ENCODE assay signal across 22 cellular contexts in genomic region chr2:178457390-178457886, GRCh38. TPM values are rescaled to one million over a fixed set of nuclear protein-coding genes. Genes with fewer than 3 reads are reported as not detected.
DNase-seq lines count a peak whose midpoint lies in the region; ATAC-seq, FAIRE-seq and TF ChIP-seq lines count a peak whose summit lies in the region.
"Had no signal": no experiment of that assay in that cellular context is flagged by ENCODE, and none has a peak within 500 bp of the region (broad histone marks: within the 10 kb centered on the region; RNA-seq: fewer than 3 reads in every experiment).

No MANE protein-coding gene starts in this region.

- H3K4me3 ChIP-seq in HepG2 (replicated peaks in 1 of 3; ENCODE audit: insufficient read depth in 1 of 3, low read depth in 2 of 3, low read length in 3 of 3) (no peak overlapping the region), right lobe of liver (no peak overlapping the region), astrocyte (ENCODE audit: insufficient read depth, low read depth, low read length) (no peak overlapping the region), mesendoderm (ENCODE audit: low read length) (no peak overlapping the region)
- H3K4me3 ChIP-seq: BLaER1 had no signal

- no peak overlapping the region for H3K4me3 Mint-ChIP-seq in astrocyte (ENCODE audit: unreplicated experiment)
- H3K4me3 Mint-ChIP-seq: B cell; CD4-positive, CD25-positive, alpha-beta regulatory T cell; CD8-positive, alpha-beta T cell; H9 had no signal

- H3K27ac Mint-ChIP-seq in astrocyte (ENCODE audit: unreplicated experiment): peak overlapping the region; percentile 99
- H3K27ac Mint-ChIP-seq: B cell; CD4-positive, CD25-positive, alpha-beta regulatory T cell; CD8-positive, alpha-beta T cell; H9 had no signal

- no peak overlapping the region for H2BK120ac ChIP-seq in mesendoderm (ENCODE audit: low read depth, low read length)

- H3K23ac ChIP-seq in mesendoderm (ENCODE audit: low read length): no peak overlapping the region

- H3K4ac ChIP-seq in mesendoderm (ENCODE audit: low read depth, low read length): no peak overlapping the region

- H3K36me3 Mint-ChIP-seq in astrocyte (ENCODE audit: low read depth, unreplicated experiment): no peaks in the 10 kb centered on the region
- H3K36me3 Mint-ChIP-seq: CD4-positive, CD25-positive, alpha-beta regulatory T cell; CD8-positive, alpha-beta T cell had no signal

- H3K4me1 ChIP-seq in HepG2 (ENCODE audit: insufficient read depth, low read length) (no peaks in the 10 kb centered on the region), right lobe of liver (no peaks in the 10 kb centered on the region), astrocyte (ENCODE audit: insufficient read depth, low read length) (peaks cover 3% of the 10 kb centered on the region), mesendoderm (ENCODE audit: control insufficient read depth, low read depth, low read length) (no peaks in the 10 kb centered on the region)
- H3K4me1 ChIP-seq: BLaER1, Caco-2 had no signal

- H2AK5ac ChIP-seq in mesendoderm (ENCODE audit: low read length): no peak overlapping the region

- H4K8ac ChIP-seq in mesendoderm (ENCODE audit: low read depth, low read length): no peak overlapping the region

- no peak for ATAC-seq in HepG2
- no peak for ATAC-seq in right lobe of liver
- ATAC-seq: CD8-positive, alpha-beta T cell; HCT116 had no signal

- peaks cover 16% of the 10 kb centered on the region for H3K4me1 Mint-ChIP-seq in astrocyte (ENCODE audit: low read depth, unreplicated experiment)
- H3K4me1 Mint-ChIP-seq: B cell had no signal

- H4K5ac ChIP-seq in mesendoderm (ENCODE audit: low read length): no peak overlapping the region

- H3K9me3 Mint-ChIP-seq in astrocyte (ENCODE audit: unreplicated experiment): no peaks in the 10 kb centered on the region
- H3K9me3 Mint-ChIP-seq: CD4-positive, CD25-positive, alpha-beta regulatory T cell; CD8-positive, alpha-beta T cell; H9 had no signal

- TF ChIP-seq CTCF in HepG2 (CRISPR knock-in tag; IDR thresholded peaks at IDR 0.05): no peak
- TF ChIP-seq CTCF in right lobe of liver (IDR thresholded peaks at IDR 0.05): no peak
- no peak for TF ChIP-seq CTCF in astrocyte (IDR thresholded peaks at IDR 0.05; ENCODE audit: insufficient read depth, low read depth, low read length)

- H3K27me3 ChIP-seq in HepG2 (ENCODE audit: control insufficient read depth in 1 of 2, insufficient read depth in 2 of 2, low read length in 2 of 2) (no peaks in the 10 kb centered on the region), right lobe of liver (no peaks in the 10 kb centered on the region), astrocyte (ENCODE audit: insufficient read depth, low read length) (no peaks in the 10 kb centered on the region), mesendoderm (ENCODE audit: insufficient read depth, low read length, poor library complexity) (no peaks in the 10 kb centered on the region)
- H3K27me3 ChIP-seq: BLaER1 had no signal

- H3K9ac ChIP-seq in HepG2 (ENCODE audit: insufficient read depth, low read depth, low read length) (no peak overlapping the region), astrocyte (ENCODE audit: low read length) (no peak overlapping the region), mesendoderm (ENCODE audit: low read length) (no peak overlapping the region)
- H3K9ac ChIP-seq: BLaER1 had no signal

- H3K36me3 ChIP-seq in HepG2 (replicated peaks in 1 of 2; ENCODE audit: control insufficient read depth in 1 of 2, insufficient read depth in 2 of 2, low read length in 2 of 2): no peaks in the 10 kb centered on the region
- H3K36me3 ChIP-seq in right lobe of liver: no peaks in the 10 kb centered on the region
- no peaks in the 10 kb centered on the region for H3K36me3 ChIP-seq in astrocyte (ENCODE audit: insufficient read depth, low read length)
- H3K36me3 ChIP-seq in mesendoderm (ENCODE audit: control insufficient read depth, insufficient read depth, low read length): no peaks in the 10 kb centered on the region

- H3K79me2 ChIP-seq in HepG2 (ENCODE audit: insufficient read depth, low read length) (no peaks in the 10 kb centered on the region), astrocyte (ENCODE audit: insufficient read depth, low read length) (no peaks in the 10 kb centered on the region), mesendoderm (ENCODE audit: control insufficient read depth, insufficient read depth, low read length) (no peaks in the 10 kb centered on the region)

- H2AFZ ChIP-seq in HepG2 (ENCODE audit: low read length): no peak overlapping the region
- H2AFZ ChIP-seq in astrocyte (ENCODE audit: low read depth, low read length): no peak overlapping the region

- intact Hi-C loops in HepG2 (cut with micrococcal nuclease; ENCODE audit: unreplicated experiment): loop anchor here (10.0 kb wide), 1 partner anchor 457 kb away; no protein-coding TSS in a partner anchor
- intact Hi-C loops in right lobe of liver (cut with DNase I): no loop called here

- H3K4me2 ChIP-seq in HepG2 (ENCODE audit: low read depth, low read length) (no peak overlapping the region), astrocyte (ENCODE audit: low read length) (no peak overlapping the region), mesendoderm (ENCODE audit: low read length) (no peak overlapping the region)
- H3K4me2 ChIP-seq: BLaER1 had no signal

- BruUV-seq in HepG2 (replicated peaks; lab: Mats Ljungman, UMichigan): no TSS peak

- H3K18ac ChIP-seq in mesendoderm (ENCODE audit: low read length): no peak overlapping the region

- H3K56ac ChIP-seq in mesendoderm (ENCODE audit: low read length): no peak overlapping the region

- FAIRE-seq in HepG2 (lab: Jason Lieb, UNC) (no peak), astrocyte (lab: Jason Lieb, UNC) (no peak), frontal cortex (lab: Jason Lieb, UNC) (no peak)
- FAIRE-seq: A204.1, GM12891, GM18507 had no signal

- H3K27ac ChIP-seq in HepG2 (ENCODE audit: extremely low read length, insufficient read depth, low read length): no peak overlapping the region
- H3K27ac ChIP-seq in right lobe of liver: no peak overlapping the region
- no peak overlapping the region for H3K27ac ChIP-seq in astrocyte (ENCODE audit: low read depth, low read length)
- no peak overlapping the region for H3K27ac ChIP-seq in mesendoderm (ENCODE audit: low read depth, low read length)
- H3K27ac ChIP-seq: 22Rv1, BLaER1, C4-2B had no signal

- H3K79me1 ChIP-seq in mesendoderm (ENCODE audit: low read length): no peaks in the 10 kb centered on the region

- H2BK15ac ChIP-seq in mesendoderm (replicated peaks; ENCODE audit: low read depth): no peak overlapping the region

- no peak for TF ChIP-seq EP300 in HepG2 (IDR thresholded peaks at IDR 0.05; ENCODE audit: low read depth in 2 of 2, low read length in 2 of 2)
- no peak for TF ChIP-seq EP300 in HepG2 (CRISPR knock-in tag; IDR thresholded peaks at IDR 0.05; ENCODE audit: borderline replicate concordance)

- H2BK5ac ChIP-seq in mesendoderm (ENCODE audit: low read length): no peak overlapping the region

- H4K20me1 ChIP-seq in HepG2 (ENCODE audit: insufficient read depth, low read length) (no peaks in the 10 kb centered on the region), astrocyte (ENCODE audit: insufficient read depth, low read length) (no peaks in the 10 kb centered on the region)
- H4K20me1 ChIP-seq: BLaER1 had no signal

- no peaks in the 10 kb centered on the region for H3K9me3 ChIP-seq in HepG2 (ENCODE audit: low read length)
- no peaks in the 10 kb centered on the region for H3K9me3 ChIP-seq in right lobe of liver
- H3K9me3 ChIP-seq in astrocyte (ENCODE audit: insufficient read depth, low read depth, low read length): no peaks in the 10 kb centered on the region
- H3K9me3 ChIP-seq: BLaER1 had no signal

- CTCF ChIA-PET in HepG2 (lab: Yijun Ruan, JAX; ENCODE audit: low intra/inter-chr PET ratio, low total read pairs): no interaction called here

- no peaks in the 10 kb centered on the region for H3K27me3 Mint-ChIP-seq in astrocyte (ENCODE audit: low read depth, unreplicated experiment)
- H3K27me3 Mint-ChIP-seq: B cell had no signal

- POLR2A ChIA-PET in HepG2 (lab: Yijun Ruan, JAX): no interaction called here

- no peak for TF ChIP-seq POLR2A in HepG2 (IDR thresholded peaks at IDR 0.05; ENCODE audit: insufficient read depth in 1 of 2, low read depth in 2 of 2, low read length in 2 of 2)
- TF ChIP-seq POLR2A in right lobe of liver (IDR thresholded peaks at IDR 0.05): no peak

- DNase-seq in HepG2 (ENCODE audit: low spot score) (no peak), right lobe of liver (no peak), astrocyte (ENCODE audit: low read depth) (no peak), frontal cortex (ENCODE audit: low spot score in 2 of 2) (no peak), NCI-H1436 treated with DMSO at 0.1 percent for 48 hours (lab: John Stamatoyannopoulos, UW) (no peak), mesendoderm (no peak)
- DNase-seq: Caco-2; CD4-positive, CD25-positive, alpha-beta regulatory T cell; CD8-positive, alpha-beta T cell; DMS79; EL; GF-D8; GOT3; H9 had no signal

- TF ChIP-seq RAD21 in HepG2 (CRISPR knock-in tag; IDR thresholded peaks at IDR 0.05): no peak

- in situ Hi-C loops in HepG2 (cut with HindIII; ENCODE audit: extremely low pct_ligation_motif_present, low pct_unique_long_range_greater_than_20kb): no loop called here

- 57% methylated on average over 11 of the region's 11 CpGs for WGBS in HepG2 (ENCODE audit: low lambda C conversion rate)
- 93% methylated on average over 3 of the region's 11 CpGs for WGBS in right lobe of liver (ENCODE audit: insufficient coverage, low coverage, low lambda C conversion rate, missing lambda C conversion rate)
- WGBS in mesendoderm (ENCODE audit: extremely low coverage, insufficient coverage, low lambda C conversion rate): no CpG with 5 or more reads among the region's 11 CpGs

RNA-seq across cellular contexts. Expression of gene PJVK, which starts 6.3 kb away (rescaled TPM):
- 1.1 and 1.2 TPM in 2 replicates for total RNA-seq in HepG2 (2016; rRNA removed; fragmentation: Illumina TruSeq; extraction: Trizol)
- total RNA-seq in HepG2 (2016; cell fraction: cytosol; rRNA removed; fragmentation: Illumina TruSeq; extraction: Trizol; ENCODE audit: low read depth): 0.81 and 2.0 TPM in 2 replicates
- total RNA-seq in HepG2 (2016; cell fraction: insoluble cytoplasmic fraction; rRNA removed; fragmentation: Illumina TruSeq; extraction: Trizol): 0.77 and 1.5 TPM in 2 replicates
- total RNA-seq in HepG2 (2016; cell fraction: membrane; rRNA removed; fragmentation: Illumina TruSeq; extraction: Trizol): 1.1 TPM in 2 replicates
- 3.4 and 4.2 TPM in 2 replicates for total RNA-seq in HepG2 (2016; cell fraction: nucleus; rRNA removed; fragmentation: Illumina TruSeq; extraction: Trizol)
- 2.6 and 3.0 TPM in 2 replicates for polyA plus RNA-seq in HepG2 (2011; rRNA removed)
- polyA plus RNA-seq in HepG2 (2011; cell fraction: cytosol; rRNA removed): 0.51 and 1.1 TPM in 2 replicates
- polyA plus RNA-seq in HepG2 (2011; cell fraction: nucleus; rRNA removed): 6.3 and 6.4 TPM in 2 replicates
- polyA plus RNA-seq in HepG2 (2012): 1.5 and 2.9 TPM in 2 replicates
- 0.46 and 0.58 TPM in 2 replicates for polyA plus RNA-seq in HepG2 (2016; cell fraction: cytosol; fragmentation: Illumina TruSeq; extraction: Trizol; ENCODE audit: low read depth)
- 0.67 and 1.3 TPM in 2 replicates for polyA plus RNA-seq in HepG2 (2016; cell fraction: insoluble cytoplasmic fraction; fragmentation: Illumina TruSeq; extraction: Trizol; ENCODE audit: low read depth)
- polyA plus RNA-seq in HepG2 (2016; cell fraction: membrane; fragmentation: Illumina TruSeq; extraction: Trizol; ENCODE audit: low read depth): 0.48 and 0.77 TPM in 2 replicates
- 7.3 and 8.2 TPM in 2 replicates for polyA plus RNA-seq in HepG2 (2016; cell fraction: nucleus; fragmentation: Illumina TruSeq; extraction: Trizol; ENCODE audit: insufficient read depth, low read depth)
- 1.1 and 1.8 TPM in 2 replicates for polyA minus RNA-seq in HepG2 (2011; rRNA and poly(A)+ RNA removed; ENCODE audit: low replicate concordance)
- 0.35 TPM in 1 of 2 replicates, not detected in the other for polyA minus RNA-seq in HepG2 (2011; cell fraction: cytosol; rRNA and poly(A)+ RNA removed)
- 9.3 and 9.6 TPM in 2 replicates for polyA minus RNA-seq in HepG2 (2011; cell fraction: nucleus; rRNA and poly(A)+ RNA removed)
- total RNA-seq in right lobe of liver: 1 to 10 TPM in 5 of 6 experiments, under 1 TPM in 1; 0.80 to 2.8 (median 1.6) TPM
- total RNA-seq in astrocyte: 2.4 and 3.4 TPM in 2 replicates
- 2.4 TPM for total RNA-seq in frontal cortex
- polyA plus RNA-seq in mesendoderm (2013, experiment 1 of 2): 1.9 TPM
- 1.1 TPM for polyA plus RNA-seq in mesendoderm (2013, experiment 2 of 2)

RNA-seq across cellular contexts. Expression of gene PRKRA, which starts 6.5 kb away (rescaled TPM):
- total RNA-seq in HepG2 (2016; rRNA removed; fragmentation: Illumina TruSeq; extraction: Trizol): 67.6 and 74.7 TPM in 2 replicates
- total RNA-seq in HepG2 (2016; cell fraction: cytosol; rRNA removed; fragmentation: Illumina TruSeq; extraction: Trizol; ENCODE audit: low read depth): 77.3 and 86.7 TPM in 2 replicates
- 64.4 and 73.6 TPM in 2 replicates for total RNA-seq in HepG2 (2016; cell fraction: insoluble cytoplasmic fraction; rRNA removed; fragmentation: Illumina TruSeq; extraction: Trizol)
- total RNA-seq in HepG2 (2016; cell fraction: membrane; rRNA removed; fragmentation: Illumina TruSeq; extraction: Trizol): 113 and 120 TPM in 2 replicates
- total RNA-seq in HepG2 (2016; cell fraction: nucleus; rRNA removed; fragmentation: Illumina TruSeq; extraction: Trizol): 83.1 and 91.6 TPM in 2 replicates
- 47.3 and 53.1 TPM in 2 replicates for polyA plus RNA-seq in HepG2 (2011; rRNA removed)
- 39.9 and 48.4 TPM in 2 replicates for polyA plus RNA-seq in HepG2 (2011; cell fraction: cytosol; rRNA removed)
- 41.7 and 45.8 TPM in 2 replicates for polyA plus RNA-seq in HepG2 (2011; cell fraction: nucleus; rRNA removed)
- 48.0 and 68.5 TPM in 2 replicates for polyA plus RNA-seq in HepG2 (2012)
- polyA plus RNA-seq in HepG2 (2016; cell fraction: cytosol; fragmentation: Illumina TruSeq; extraction: Trizol; ENCODE audit: low read depth): 94.3 and 117 TPM in 2 replicates
- 77.0 and 83.1 TPM in 2 replicates for polyA plus RNA-seq in HepG2 (2016; cell fraction: insoluble cytoplasmic fraction; fragmentation: Illumina TruSeq; extraction: Trizol; ENCODE audit: low read depth)
- 110 and 123 TPM in 2 replicates for polyA plus RNA-seq in HepG2 (2016; cell fraction: membrane; fragmentation: Illumina TruSeq; extraction: Trizol; ENCODE audit: low read depth)
- polyA plus RNA-seq in HepG2 (2016; cell fraction: nucleus; fragmentation: Illumina TruSeq; extraction: Trizol; ENCODE audit: insufficient read depth, low read depth): 92.2 and 94.5 TPM in 2 replicates
- 14.8 and 55.1 TPM in 2 replicates for polyA minus RNA-seq in HepG2 (2011; rRNA and poly(A)+ RNA removed; ENCODE audit: low replicate concordance)
- 31.5 and 39.6 TPM in 2 replicates for polyA minus RNA-seq in HepG2 (2011; cell fraction: cytosol; rRNA and poly(A)+ RNA removed)
- polyA minus RNA-seq in HepG2 (2011; cell fraction: nucleus; rRNA and poly(A)+ RNA removed): 182 and 199 TPM in 2 replicates
- total RNA-seq in right lobe of liver: 10 to 100 TPM; 11.2 to 20.5 (median 14.4) TPM
- total RNA-seq in astrocyte: 43.2 and 47.9 TPM in 2 replicates
- total RNA-seq in frontal cortex: 64.8 TPM
- 46.3 TPM for polyA plus RNA-seq in mesendoderm (2013, experiment 1 of 2)
- 46.3 TPM for polyA plus RNA-seq in mesendoderm (2013, experiment 2 of 2)

RNA-seq across cellular contexts. Expression of gene FKBP7, which starts 21.0 kb away (rescaled TPM):
- total RNA-seq in HepG2 (2016; rRNA removed; fragmentation: Illumina TruSeq; extraction: Trizol) (9.7 and 14.8 TPM in 2 replicates), right lobe of liver (10 to 100 TPM in 1 of 6 experiments, 1 to 10 TPM in 5; 2.5 to 12.7 (median 4.8) TPM), astrocyte (45.1 and 58.5 TPM in 2 replicates), frontal cortex (9.0 TPM)
- 2.8 and 3.6 TPM in 2 replicates for total RNA-seq in HepG2 (2016; cell fraction: cytosol; rRNA removed; fragmentation: Illumina TruSeq; extraction: Trizol; ENCODE audit: low read depth)
- total RNA-seq in HepG2 (2016; cell fraction: insoluble cytoplasmic fraction; rRNA removed; fragmentation: Illumina TruSeq; extraction: Trizol): 9.9 and 13.5 TPM in 2 replicates
- total RNA-seq in HepG2 (2016; cell fraction: membrane; rRNA removed; fragmentation: Illumina TruSeq; extraction: Trizol): 3.9 and 4.5 TPM in 2 replicates
- 12.3 and 18.8 TPM in 2 replicates for total RNA-seq in HepG2 (2016; cell fraction: nucleus; rRNA removed; fragmentation: Illumina TruSeq; extraction: Trizol)
- polyA plus RNA-seq in HepG2 (2011; rRNA removed): 9.5 and 12.4 TPM in 2 replicates
- 6.1 and 7.1 TPM in 2 replicates for polyA plus RNA-seq in HepG2 (2011; cell fraction: cytosol; rRNA removed)
- 2.9 and 3.0 TPM in 2 replicates for polyA plus RNA-seq in HepG2 (2011; cell fraction: nucleus; rRNA removed)
- 13.3 and 20.2 TPM in 2 replicates for polyA plus RNA-seq in HepG2 (2012)
- 5.2 and 5.3 TPM in 2 replicates for polyA plus RNA-seq in HepG2 (2016; cell fraction: cytosol; fragmentation: Illumina TruSeq; extraction: Trizol; ENCODE audit: low read depth)
- 10.5 and 13.7 TPM in 2 replicates for polyA plus RNA-seq in HepG2 (2016; cell fraction: insoluble cytoplasmic fraction; fragmentation: Illumina TruSeq; extraction: Trizol; ENCODE audit: low read depth)
- polyA plus RNA-seq in HepG2 (2016; cell fraction: membrane; fragmentation: Illumina TruSeq; extraction: Trizol; ENCODE audit: low read depth): 3.5 and 4.7 TPM in 2 replicates
- 20.0 and 26.2 TPM in 2 replicates for polyA plus RNA-seq in HepG2 (2016; cell fraction: nucleus; fragmentation: Illumina TruSeq; extraction: Trizol; ENCODE audit: insufficient read depth, low read depth)
- polyA minus RNA-seq in HepG2 (2011; rRNA and poly(A)+ RNA removed; ENCODE audit: low replicate concordance): 0.89 and 1.8 TPM in 2 replicates
- 5.3 and 5.9 TPM in 2 replicates for polyA minus RNA-seq in HepG2 (2011; cell fraction: cytosol; rRNA and poly(A)+ RNA removed)
- polyA minus RNA-seq in HepG2 (2011; cell fraction: nucleus; rRNA and poly(A)+ RNA removed): 6.0 and 9.4 TPM in 2 replicates
- polyA plus RNA-seq in mesendoderm (2013, experiment 1 of 2): 5.2 TPM
- 4.7 TPM for polyA plus RNA-seq in mesendoderm (2013, experiment 2 of 2)

RNA-seq across cellular contexts. Expression of gene PLEKHA3, which starts 22.8 kb away (rescaled TPM):
- 23.1 and 26.8 TPM in 2 replicates for total RNA-seq in HepG2 (2016; rRNA removed; fragmentation: Illumina TruSeq; extraction: Trizol)
- total RNA-seq in HepG2 (2016; cell fraction: cytosol; rRNA removed; fragmentation: Illumina TruSeq; extraction: Trizol; ENCODE audit: low read depth): 5.4 and 7.7 TPM in 2 replicates
- total RNA-seq in HepG2 (2016; cell fraction: insoluble cytoplasmic fraction; rRNA removed; fragmentation: Illumina TruSeq; extraction: Trizol): 21.3 and 27.5 TPM in 2 replicates
- total RNA-seq in HepG2 (2016; cell fraction: membrane; rRNA removed; fragmentation: Illumina TruSeq; extraction: Trizol): 24.3 and 26.4 TPM in 2 replicates
- total RNA-seq in HepG2 (2016; cell fraction: nucleus; rRNA removed; fragmentation: Illumina TruSeq; extraction: Trizol): 11.8 and 13.5 TPM in 2 replicates
- polyA plus RNA-seq in HepG2 (2011; rRNA removed): 8.6 and 11.7 TPM in 2 replicates
- polyA plus RNA-seq in HepG2 (2011; cell fraction: cytosol; rRNA removed): 2.6 and 4.0 TPM in 2 replicates
- 2.6 and 5.8 TPM in 2 replicates for polyA plus RNA-seq in HepG2 (2011; cell fraction: nucleus; rRNA removed)
- 9.9 and 13.0 TPM in 2 replicates for polyA plus RNA-seq in HepG2 (2012)
- 10.7 and 12.2 TPM in 2 replicates for polyA plus RNA-seq in HepG2 (2016; cell fraction: cytosol; fragmentation: Illumina TruSeq; extraction: Trizol; ENCODE audit: low read depth)
- 23.9 and 24.5 TPM in 2 replicates for polyA plus RNA-seq in HepG2 (2016; cell fraction: insoluble cytoplasmic fraction; fragmentation: Illumina TruSeq; extraction: Trizol; ENCODE audit: low read depth)
- polyA plus RNA-seq in HepG2 (2016; cell fraction: membrane; fragmentation: Illumina TruSeq; extraction: Trizol; ENCODE audit: low read depth): 19.9 and 21.8 TPM in 2 replicates
- 11.0 and 14.0 TPM in 2 replicates for polyA plus RNA-seq in HepG2 (2016; cell fraction: nucleus; fragmentation: Illumina TruSeq; extraction: Trizol; ENCODE audit: insufficient read depth, low read depth)
- 3.7 and 6.9 TPM in 2 replicates for polyA minus RNA-seq in HepG2 (2011; rRNA and poly(A)+ RNA removed; ENCODE audit: low replicate concordance)
- 9.6 and 11.5 TPM in 2 replicates for polyA minus RNA-seq in HepG2 (2011; cell fraction: cytosol; rRNA and poly(A)+ RNA removed)
- polyA minus RNA-seq in HepG2 (2011; cell fraction: nucleus; rRNA and poly(A)+ RNA removed): 16.8 and 20.2 TPM in 2 replicates
- 10 to 100 TPM in 4 of 6 experiments, 1 to 10 TPM in 2; 4.4 to 21.2 (median 15.1) TPM for total RNA-seq in right lobe of liver
- total RNA-seq in astrocyte: 41.0 and 42.1 TPM in 2 replicates
- total RNA-seq in frontal cortex: 13.0 TPM
- polyA plus RNA-seq in mesendoderm (2013, experiment 1 of 2): 16.3 TPM
- polyA plus RNA-seq in mesendoderm (2013, experiment 2 of 2): 14.2 TPM
